Comparison of ENCODE assay signal across 13 cellular contexts in genomic region chr16:30951785-30952184, GRCh38. TPM values are rescaled to one million over a fixed set of nuclear protein-coding genes. Genes with fewer than 3 reads are reported as not detected.
A peak's percentile ranks its signal among the peaks of the same experiment; 100 is the strongest.
DNase-seq lines count a peak whose midpoint lies in the region; ATAC-seq and TF ChIP-seq lines count a peak whose summit lies in the region.
"Had no signal": no experiment of that assay in that cellular context is flagged by ENCODE, and none has a peak within 500 bp of the region (broad histone marks: within the 10 kb centered on the region; RNA-seq: fewer than 3 reads in every experiment).

No MANE protein-coding gene starts in this region.

- WGBS in right cardiac atrium: 17% methylated on average over 3 of the region's 3 CpGs

- H3K9me3 ChIP-seq in right cardiac atrium (ENCODE audit: control insufficient read depth, low read length) (no peaks in the 10 kb centered on the region), BE2C (no peaks in the 10 kb centered on the region)

- no peak overlapping the region for H3K27ac ChIP-seq in right cardiac atrium (ENCODE audit: low read length)

- TF ChIP-seq CTCF in LNCaP clone FGC (IDR thresholded peaks at IDR 0.05; ENCODE audit: control insufficient read depth, extremely low read depth, insufficient read depth) (no peak), cardiac fibroblast (IDR thresholded peaks at IDR 0.05; ENCODE audit: low read depth, low read length) (no peak), BE2C (IDR thresholded peaks at IDR 0.05; ENCODE audit: low read depth, low read length) (no peak)

- intact Hi-C loops in right cardiac atrium (cut with DNase I): no loop called here

- no peaks in the 10 kb centered on the region for H3K27me3 ChIP-seq in right cardiac atrium (ENCODE audit: control insufficient read depth, insufficient read depth)
- no peaks in the 10 kb centered on the region for H3K27me3 ChIP-seq in BE2C

- H3K4me3 ChIP-seq in LNCaP clone FGC (ENCODE audit: low read depth, low read length): no peak overlapping the region
- H3K4me3 ChIP-seq in cardiac fibroblast (replicated peaks in 1 of 2; ENCODE audit: low read depth in 2 of 2, low read length in 2 of 2): no peak overlapping the region
- H3K4me3 ChIP-seq in right cardiac atrium (ENCODE audit: low read length): no peak overlapping the region
- no peak overlapping the region for H3K4me3 ChIP-seq in BE2C (ENCODE audit: low read depth, low read length)

- DNase-seq in LNCaP clone FGC (ENCODE audit: low read depth): peak; percentile 81
- peak; percentile 77 to 95 for DNase-seq in cardiac fibroblast (ENCODE audit: low read depth in 2 of 2)
- peak; percentile 85 to 94 (median 89) for DNase-seq in right cardiac atrium
- peak; percentile 73 for DNase-seq in stromal cell of bone marrow (ENCODE audit: low read depth)
- no peak for DNase-seq in BE2C
- DNase-seq in NCI-H2196 treated with DMSO at 0.1 percent for 48 hours (lab: John Stamatoyannopoulos, UW; ENCODE audit: unreplicated experiment): no peak
- DNase-seq: activated T-cell treated with anti-CD3 and anti-CD28 coated beads, Interleukin-2, amount 50 U/mL, for 72 hours; kidney; NCI-H1092; NCI-H69 had no signal

- no peaks in the 10 kb centered on the region for H3K36me3 ChIP-seq in BE2C

- no peak for ATAC-seq in right cardiac atrium
- ATAC-seq in GM21515 (IDR thresholded peaks at IDR 0.05; ENCODE audit: unreplicated experiment): no peak
- ATAC-seq in activated CD4-positive, CD25-positive, alpha-beta regulatory T cell treated with anti-CD3 and anti-CD28 coated beads, Interleukin-2, amount 50 U/mL, for 24 hours: no peak
- ATAC-seq: activated T-cell treated with anti-CD3 and anti-CD28 coated beads, Interleukin-2, amount 50 U/mL, for 72 hours; esophagus mucosa had no signal

- peaks cover 5% of the 10 kb centered on the region for H3K4me1 ChIP-seq in right cardiac atrium (ENCODE audit: control insufficient read depth, insufficient read depth, low read length)
- peaks cover 17% of the 10 kb centered on the region for H3K4me1 ChIP-seq in BE2C

RNA-seq across cellular contexts. Expression of gene ORAI3, which starts 2.9 kb away (rescaled TPM):
- total RNA-seq in right cardiac atrium: 10 to 100 TPM; 11.8 to 14.6 (median 13.3) TPM
- 15.5 TPM for polyA plus RNA-seq in right cardiac atrium
- 3.1 TPM for polyA plus RNA-seq in BE2C (2012; ENCODE audit: insufficient read depth, insufficient read length, low read depth)

RNA-seq across cellular contexts. Expression of gene SETD1A, which starts 5.8 kb away (rescaled TPM):
- total RNA-seq in right cardiac atrium: 10 to 100 TPM in 3 of 4 donors, 1 to 10 TPM in 1; 9.7 to 11.6 (median 10.2) TPM
- polyA plus RNA-seq in right cardiac atrium: 9.6 TPM
- 99.1 TPM for polyA plus RNA-seq in BE2C (2012; ENCODE audit: insufficient read depth, insufficient read length, low read depth)

RNA-seq across cellular contexts. Expression of gene FBXL19, which starts 28.4 kb away (rescaled TPM):
- total RNA-seq in right cardiac atrium: 1 to 10 TPM; 5.1 to 8.4 (median 6.6) TPM
- polyA plus RNA-seq in right cardiac atrium: 8.3 TPM
- 33.4 TPM for polyA plus RNA-seq in BE2C (2012; ENCODE audit: insufficient read depth, insufficient read length, low read depth)

RNA-seq across cellular contexts. Expression of gene HSD3B7, which starts 33.2 kb away (rescaled TPM):
- total RNA-seq in right cardiac atrium: 1 to 10 TPM; 4.1 to 7.4 (median 5.6) TPM
- polyA plus RNA-seq in right cardiac atrium: 6.8 TPM
- 1.3 TPM for polyA plus RNA-seq in BE2C (2012; ENCODE audit: insufficient read depth, insufficient read length, low read depth)

RNA-seq across cellular contexts. Expression of gene CTF1, which starts 55.4 kb away (rescaled TPM):
- 1 to 10 TPM; 7.4 to 9.8 (median 9.1) TPM for total RNA-seq in right cardiac atrium
- 13.1 TPM for polyA plus RNA-seq in right cardiac atrium
- polyA plus RNA-seq in BE2C (2012; ENCODE audit: insufficient read depth, insufficient read length, low read depth): 0.36 TPM

Comparison
In these comparisons a context has a peak if more than half of its experiments do, and no peak if none do; other contexts are left out.
1. DNase-seq: peak in LNCaP clone FGC (single experiment), cardiac fibroblast (2 of 2), right cardiac atrium (3 of 3) and stromal cell of bone marrow (single experiment); none in BE2C (single experiment) and NCI-H2196 treated with DMSO at 0.1 percent for 48 hours (single experiment).